2 cellular contexts compared by ENCODE assay signal in the genomic region with DNA sequence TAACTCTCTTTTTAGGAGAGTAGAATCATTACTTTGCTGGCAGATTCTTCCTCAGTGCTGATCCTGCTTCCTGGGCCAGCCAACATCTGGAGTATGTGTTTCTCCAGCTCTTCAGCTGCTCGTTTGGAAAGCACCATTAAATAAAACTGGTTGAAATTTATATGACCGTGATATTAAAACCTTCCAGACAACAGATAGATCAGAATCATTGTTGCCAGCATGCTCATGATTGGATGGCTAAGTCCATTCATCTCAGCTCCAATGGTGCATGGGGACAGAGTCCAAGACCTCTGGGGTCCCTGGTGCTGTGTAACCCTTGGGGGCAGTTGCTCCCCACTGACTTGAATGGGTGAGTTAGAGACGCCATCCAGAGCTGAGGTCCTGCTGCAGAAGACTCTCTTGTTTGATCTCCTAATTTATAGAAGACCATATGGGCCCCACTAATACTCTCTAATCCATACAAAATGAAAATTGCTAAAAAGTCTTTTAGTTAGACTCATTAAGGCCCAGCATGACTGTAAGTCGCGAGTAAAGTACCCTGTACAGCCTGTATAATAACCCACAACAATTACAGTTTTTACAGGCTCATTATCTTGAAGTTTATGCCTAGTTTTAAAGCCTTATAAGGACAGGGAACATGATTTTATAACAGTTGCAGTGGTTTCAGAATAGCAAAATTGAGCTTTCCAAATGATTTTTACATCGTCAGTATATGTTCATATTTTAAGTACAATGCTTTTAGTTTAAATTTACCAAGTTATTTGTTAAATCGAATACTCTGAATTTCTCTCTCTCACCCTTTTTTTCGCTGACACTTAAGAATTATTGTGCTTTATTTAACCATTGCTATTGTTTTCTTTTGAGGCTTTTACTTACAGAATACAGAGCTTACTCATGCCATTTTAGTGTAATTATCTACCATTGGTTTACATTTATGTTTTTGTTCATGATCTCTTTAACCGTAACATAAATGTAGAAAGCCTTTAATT.
TF ChIP-seq lines count a peak whose summit lies in the region.

No MANE protein-coding gene starts in this region.

TF ChIP-seq in K562, 482 proteins besides CTCF, POLR2A, EP300 and RAD21:
- no peak for TF ChIP-seq KAT7 (CRISPR knock-in tag; IDR thresholded peaks at IDR 0.05; ENCODE audit: borderline replicate concordance)
- TF ChIP-seq MAFF (IDR thresholded peaks at IDR 0.05; ENCODE audit: low read length): 0 out of 2 replicates have a peak, but pooled peaks have one; percentile 30
- TF ChIP-seq ZNF316 (IDR thresholded peaks at IDR 0.05): peak; percentile 82
- TF ChIP-seq C11orf30 (IDR thresholded peaks at IDR 0.05; ENCODE audit: low read depth): peak; percentile 65; the same call in 1 of the 2 replicates
- TF ChIP-seq ZFP36 (IDR thresholded peaks at IDR 0.05; ENCODE audit: low read depth, low read length, partially characterized antibody): peak; percentile 12
- TF ChIP-seq MAFG (tag; conservative IDR thresholded peaks at IDR 0.05): 0 out of 2 replicates have a peak, but pooled peaks have one; percentile 19

TF ChIP-seq in HepG2, 621 proteins besides CTCF, POLR2A, EP300 and RAD21:
- TF ChIP-seq NCOA2 (CRISPR knock-in tag; IDR thresholded peaks at IDR 0.05): no peak
- no peak for TF ChIP-seq XBP1 (CRISPR knock-in tag; IDR thresholded peaks at IDR 0.05)
- TF ChIP-seq MAFF (IDR thresholded peaks at IDR 0.05; ENCODE audit: low read depth, low read length): peak; percentile 49
- TF ChIP-seq RBFOX2 (IDR thresholded peaks at IDR 0.05; ENCODE audit: low read depth, low read length): no peak
- TF ChIP-seq XRCC5 (optimal IDR thresholded peaks at IDR 0.05; ENCODE audit: low read length): no peak
- no peak for TF ChIP-seq ZNF674 (CRISPR knock-in tag; IDR thresholded peaks at IDR 0.05; ENCODE audit: low read depth)
- TF ChIP-seq, protein P1, sequence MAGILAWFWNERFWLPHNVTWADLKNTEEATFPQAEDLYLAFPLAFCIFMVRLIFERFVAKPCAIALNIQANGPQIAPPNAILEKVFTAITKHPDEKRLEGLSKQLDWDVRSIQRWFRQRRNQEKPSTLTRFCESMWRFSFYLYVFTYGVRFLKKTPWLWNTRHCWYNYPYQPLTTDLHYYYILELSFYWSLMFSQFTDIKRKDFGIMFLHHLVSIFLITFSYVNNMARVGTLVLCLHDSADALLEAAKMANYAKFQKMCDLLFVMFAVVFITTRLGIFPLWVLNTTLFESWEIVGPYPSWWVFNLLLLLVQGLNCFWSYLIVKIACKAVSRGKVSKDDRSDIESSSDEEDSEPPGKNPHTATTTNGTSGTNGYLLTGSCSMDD (CRISPR knock-in tag; IDR thresholded peaks at IDR 0.05): no peak
- peak; percentile 63 to 69; a peak in 3 of 4 replicates for TF ChIP-seq MAFK (conservative IDR thresholded peaks at IDR 0.05 in 1 of 2, IDR thresholded peaks at IDR 0.05 in 1 of 2; ENCODE audit: low read length in 2 of 2)
TF ChIP-seq in HepG2: peak in this region for 2.
